In genomic region chr13:50185769-50186763, GRCh38 we compare ENCODE assay signal across 8 cellular contexts.
DNase-seq lines count a peak whose midpoint lies in the region; ATAC-seq and TF ChIP-seq lines count a peak whose summit lies in the region.
"Not testable (repeated sequence)": the region's sequence is repeated elsewhere in the genome, so short reads cannot be mapped to it uniquely, and the experiment has no call there.

No MANE protein-coding gene starts in this region.

- H3F3A ChIP-seq in GM23338 (replicated peaks; ENCODE audit: low read depth); Loucy (ENCODE audit: low read depth): not testable (repeated sequence)

- CTCF ChIA-PET in CD4-positive, alpha-beta memory T cell (lab: Charles Lee; ENCODE audit: partially characterized antibody) = interaction anchor here (1.5 kb wide), 1 partner anchor 12 kb away, joined by 3 read pairs; no protein-coding TSS in a partner anchor

- H3K27me3 Mint-ChIP-seq in CD4-positive, alpha-beta memory T cell; GM23338 (ENCODE audit: insufficient read depth, low read depth, poor library complexity); activated T-helper 17 cell treated with anti-CD3 and anti-CD28 coated beads, Interleukin-2, amount 50 U/mL, for 72 hours; endodermal cell (ENCODE audit: insufficient read depth); osteocyte (ENCODE audit: unreplicated experiment): not testable (repeated sequence)

- H3K36me3 Mint-ChIP-seq in CD4-positive, alpha-beta memory T cell; activated T-helper 17 cell treated with anti-CD3 and anti-CD28 coated beads, Interleukin-2, amount 50 U/mL, for 72 hours (ENCODE audit: low read depth); endodermal cell (ENCODE audit: low read depth); osteocyte (ENCODE audit: unreplicated experiment): not testable (repeated sequence)
- peaks cover 14% of the 10 kb centered on the region for H3K36me3 Mint-ChIP-seq in GM23338 (ENCODE audit: low read depth)

- peaks cover 13% of the 10 kb centered on the region for H3K4me1 ChIP-seq in CD4-positive, alpha-beta memory T cell (ENCODE audit: insufficient read depth, low read length)
- H3K4me1 ChIP-seq in GM23338 (ENCODE audit: insufficient read depth); SJCRH30; endodermal cell (ENCODE audit: control insufficient read depth, insufficient read depth, low read length); iPS-20b (ENCODE audit: insufficient read depth, low read length): not testable (repeated sequence)
- peaks cover 39% of the 10 kb centered on the region for H3K4me1 ChIP-seq in Loucy (ENCODE audit: insufficient read depth, low read length, poor library complexity, severe bottlenecking)

- H3K27me3 ChIP-seq in CD4-positive, alpha-beta memory T cell (ENCODE audit: insufficient read depth, low read length); GM23338 (ENCODE audit: insufficient read depth); Loucy (ENCODE audit: insufficient read depth, low read length, poor library complexity, severe bottlenecking); SJCRH30; endodermal cell (ENCODE audit: control insufficient read depth, insufficient read depth, low read length, poor library complexity, severe bottlenecking); iPS-20b (ENCODE audit: insufficient read depth, low read length): not testable (repeated sequence)

- 76 to 81% methylated on average over 3 to 8 of the region's 32 CpGs for WGBS in endodermal cell (ENCODE audit: insufficient coverage in 1 of 2, insufficient read length in 1 of 2), 2 experiments

- peak overlapping the region in 6 of 7 donors; percentile 30 to 79 (median 58) for H3K27ac Mint-ChIP-seq in CD4-positive, alpha-beta memory T cell
- H3K27ac Mint-ChIP-seq in GM23338 = peak overlapping the region; percentile 84
- peak overlapping the region; percentile 0 for H3K27ac Mint-ChIP-seq in activated T-helper 17 cell treated with anti-CD3 and anti-CD28 coated beads, Interleukin-2, amount 50 U/mL, for 72 hours
- H3K27ac Mint-ChIP-seq in endodermal cell = peak overlapping the region; percentile 94
- H3K27ac Mint-ChIP-seq in osteocyte (ENCODE audit: unreplicated experiment) = peak overlapping the region; percentile 47

- not testable (repeated sequence) for H4K20me1 ChIP-seq in GM23338 (replicated peaks; ENCODE audit: insufficient read depth)
- H4K20me1 ChIP-seq in Loucy (ENCODE audit: insufficient read depth, low read length, poor library complexity, severe bottlenecking) = peaks cover 25% of the 10 kb centered on the region

- not testable (repeated sequence) for H3K27ac ChIP-seq in CD4-positive, alpha-beta memory T cell (ENCODE audit: low read depth, low read length); endodermal cell (ENCODE audit: low read depth, low read length); iPS-20b (ENCODE audit: low read length)
- H3K27ac ChIP-seq in GM23338 (ENCODE audit: low read depth) = 0 out of 2 replicates have a peak overlapping the region, but pooled peaks have one; percentile 72
- H3K27ac ChIP-seq in SJCRH30 = peak overlapping the region; percentile 29; the same call in 1 of the 2 replicates

- POLR2A ChIA-PET in CD4-positive, alpha-beta memory T cell (lab: Charles Lee; ENCODE audit: partially characterized antibody) = not testable (repeated sequence)

- H3K9ac ChIP-seq in Loucy (ENCODE audit: low read depth, low read length, poor library complexity, severe bottlenecking) = peak overlapping the region; percentile 90
- not testable (repeated sequence) for H3K9ac ChIP-seq in endodermal cell (ENCODE audit: extremely low read depth, low read length, poor library complexity, severe bottlenecking); iPS-20b (ENCODE audit: low read depth, low read length)

- peak overlapping the region; percentile 21 to 86 (median 74) for H3K4me3 Mint-ChIP-seq in CD4-positive, alpha-beta memory T cell
- H3K4me3 Mint-ChIP-seq in GM23338 = peak overlapping the region; percentile 69
- peak overlapping the region; percentile 53 for H3K4me3 Mint-ChIP-seq in activated T-helper 17 cell treated with anti-CD3 and anti-CD28 coated beads, Interleukin-2, amount 50 U/mL, for 72 hours
- H3K4me3 Mint-ChIP-seq in endodermal cell = peak overlapping the region; percentile 72
- H3K4me3 Mint-ChIP-seq in osteocyte (ENCODE audit: unreplicated experiment) = peak overlapping the region; percentile 71

- peaks cover 10% of the 10 kb centered on the region for H3K79me2 ChIP-seq in GM23338 (replicated peaks; ENCODE audit: insufficient read depth)
- peaks cover 52% of the 10 kb centered on the region for H3K79me2 ChIP-seq in Loucy (ENCODE audit: insufficient read depth, low read length)

- DNase-seq in CD4-positive, alpha-beta memory T cell = peak in 2 of 5 donors; percentile 11
- DNase-seq in GM23338 (ENCODE audit: low spot score); SJCRH30; endodermal cell; osteocyte (ENCODE audit: extremely low spot score, unreplicated experiment): not testable (repeated sequence)

- H3K4me1 Mint-ChIP-seq in CD4-positive, alpha-beta memory T cell = peaks cover 7 to 44% (median 17%) of the 10 kb centered on the region in 4 donors
- peaks cover 14% of the 10 kb centered on the region for H3K4me1 Mint-ChIP-seq in GM23338
- not testable (repeated sequence) for H3K4me1 Mint-ChIP-seq in activated T-helper 17 cell treated with anti-CD3 and anti-CD28 coated beads, Interleukin-2, amount 50 U/mL, for 72 hours; endodermal cell; osteocyte (ENCODE audit: unreplicated experiment)

- intact Hi-C loops in CD4-positive, alpha-beta memory T cell (cut with micrococcal nuclease) = not testable (repeated sequence)

- H3K4me3 ChIP-seq in CD4-positive, alpha-beta memory T cell (ENCODE audit: low read length in 2 of 2) = not testable (repeated sequence)
- peak overlapping the region; percentile 53 for H3K4me3 ChIP-seq in GM23338
- peak overlapping the region; percentile 94 for H3K4me3 ChIP-seq in Loucy (ENCODE audit: low read length, poor library complexity, severe bottlenecking)
- peak overlapping the region; percentile 62 for H3K4me3 ChIP-seq in SJCRH30
- H3K4me3 ChIP-seq in endodermal cell (ENCODE audit: low read length) = peak overlapping the region; percentile 64
- peak overlapping the region; percentile 14 for H3K4me3 ChIP-seq in iPS-20b (ENCODE audit: low read length)

- ATAC-seq in GM23338; activated T-helper 17 cell treated with anti-CD3 and anti-CD28 coated beads, Interleukin-2, amount 50 U/mL, for 72 hours (replicated peaks): not testable (repeated sequence)

- H3K4me2 ChIP-seq in GM23338 (peak overlapping the region; percentile 78), Loucy (ENCODE audit: low read depth, low read length, poor library complexity, severe bottlenecking) (peak overlapping the region; percentile 82)

- H2AFZ ChIP-seq in GM23338 = peak overlapping the region; percentile 44
- H2AFZ ChIP-seq in Loucy (ENCODE audit: low read length) = peak overlapping the region; percentile 52; the same call in 1 of the 2 replicates

- H3K36me3 ChIP-seq in CD4-positive, alpha-beta memory T cell (ENCODE audit: insufficient read depth, low read length); GM23338 (ENCODE audit: insufficient read depth); Loucy (ENCODE audit: insufficient read depth, low read length); SJCRH30; endodermal cell (ENCODE audit: control insufficient read depth, insufficient read depth, low read length); iPS-20b (ENCODE audit: insufficient read depth, low read depth, low read length): not testable (repeated sequence)

- not testable (repeated sequence) for H3K9me3 ChIP-seq in CD4-positive, alpha-beta memory T cell (ENCODE audit: control insufficient read depth in 1 of 2, low read length in 2 of 2); Loucy (ENCODE audit: insufficient read depth, low read depth, low read length); SJCRH30 (replicated peaks); endodermal cell (ENCODE audit: control insufficient read depth, low read length); iPS-20b (ENCODE audit: insufficient read depth, low read depth, low read length)

- not testable (repeated sequence) for H3K9me3 Mint-ChIP-seq in CD4-positive, alpha-beta memory T cell; activated T-helper 17 cell treated with anti-CD3 and anti-CD28 coated beads, Interleukin-2, amount 50 U/mL, for 72 hours; osteocyte (ENCODE audit: unreplicated experiment)
- peaks cover 12% of the 10 kb centered on the region; the same call in 2 of the 3 replicates for H3K9me3 Mint-ChIP-seq in GM23338
- H3K9me3 Mint-ChIP-seq in endodermal cell = peaks cover 17% of the 10 kb centered on the region

- H3K9me2 ChIP-seq in GM23338 (ENCODE audit: insufficient read depth); Loucy (replicated peaks; ENCODE audit: low read depth, low read length): not testable (repeated sequence)

- TF ChIP-seq CTCF in GM23338 (conservative IDR thresholded peaks at IDR 0.05; ENCODE audit: low read depth in 2 of 2); Loucy (conservative IDR thresholded peaks at IDR 0.05; ENCODE audit: low read length); endodermal cell (conservative IDR thresholded peaks at IDR 0.05); osteocyte (IDR thresholded peaks at IDR 0.05): not testable (repeated sequence)

Comparison
In these comparisons a context has a peak if more than half of its experiments do, and no peak if none do; other contexts are left out.
1. H3K27ac Mint-ChIP-seq: peak in every context shown above with its lines; median percentile 94 in endodermal cell; 84 in GM23338; 58 in CD4-positive, alpha-beta memory T cell; 47 in osteocyte; 0 in activated T-helper 17 cell treated with anti-CD3 and anti-CD28 coated beads, Interleukin-2, amount 50 U/mL, for 72 hours.